10 cellular contexts compared by ENCODE assay signal in genomic region chr12:7716391-7716790, GRCh38. TPM values are rescaled to one million over a fixed set of nuclear protein-coding genes. Genes with fewer than 3 reads are reported as not detected.
DNase-seq lines count a peak whose midpoint lies in the region; ATAC-seq and TF ChIP-seq lines count a peak whose summit lies in the region.
"Had no signal": no experiment of that assay in that cellular context is flagged by ENCODE, and none has a peak within 500 bp of the region (broad histone marks: within the 10 kb centered on the region; RNA-seq: fewer than 3 reads in every experiment).

No MANE protein-coding gene starts in this region.

- H3K9me3 ChIP-seq in HCT116 (ENCODE audit: control insufficient read depth in 1 of 2, insufficient read depth in 1 of 2, low read depth in 1 of 2, low read length in 2 of 2) (no peaks in the 10 kb centered on the region), PC-9 (ENCODE audit: insufficient read depth, low read depth) (no peaks in the 10 kb centered on the region)

- POLR2A ChIA-PET in HCT116 (lab: Charles Lee): no interaction called here
- POLR2A ChIA-PET in PC-9 (lab: Charles Lee; ENCODE audit: unreplicated experiment): interaction anchor here (0.6 kb wide), 1 partner anchor 210 kb away, joined by 6 read pairs; no protein-coding TSS in a partner anchor

- H3K4me1 Mint-ChIP-seq in immature natural killer cell: no peaks in the 10 kb centered on the region
- H3K4me1 Mint-ChIP-seq: memory B cell had no signal

- no peaks in the 10 kb centered on the region for H3K36me3 ChIP-seq in HCT116 (ENCODE audit: control insufficient read depth in 1 of 2, insufficient read depth in 2 of 2, low read length in 2 of 2)
- no peaks in the 10 kb centered on the region for H3K36me3 ChIP-seq in PC-9 (ENCODE audit: low read depth)

- intact Hi-C loops in HCT116 (cut with micrococcal nuclease): loop anchor here (5.0 kb wide), 1 partner anchor 91 kb away; no protein-coding TSS in a partner anchor
- intact Hi-C loops in PC-9 (cut with micrococcal nuclease; ENCODE audit: unreplicated experiment): no loop called here
- intact Hi-C loops in Right ventricle myocardium superior (cut with DNase I): no loop called here

- peaks cover 0 to 2% (median 0%) of the 10 kb centered on the region in 6 donors for H3K9me3 Mint-ChIP-seq in immature natural killer cell
- H3K9me3 Mint-ChIP-seq: effector memory CD8-positive, alpha-beta T cell; memory B cell had no signal

- no peak overlapping the region for H3K27ac ChIP-seq in HCT116 (ENCODE audit: low read depth, low read length)
- no peak overlapping the region for H3K27ac ChIP-seq in PC-9

- DNase-seq in CD1c-positive myeloid dendritic cell (ENCODE audit: extremely low spot score) (peak; percentile 20), HCT116 (ENCODE audit: low read depth, low spot score) (peak; percentile 19), PC-9 (peak; percentile 2 to 52), immature natural killer cell (peak in 2 of 3 donors; percentile 9 to 12), NCI-H2081 treated with DMSO at 0.1 percent for 48 hours (lab: John Stamatoyannopoulos, UW) (no peak), NCI-H2107 (lab: John Stamatoyannopoulos, UW) (no peak), Right ventricle myocardium superior (no peak)
- DNase-seq: effector memory CD8-positive, alpha-beta T cell had no signal

- H3K4me3 ChIP-seq in HCT116 (replicated peaks in 1 of 2; ENCODE audit: low read depth in 1 of 2, low read length in 2 of 2): no peak overlapping the region
- H3K4me3 ChIP-seq in PC-9: no peak overlapping the region

- H3F3A ChIP-seq in PC-9 (ENCODE audit: insufficient read depth, low read depth): no peaks in the 10 kb centered on the region

- no peak overlapping the region for H3K4me3 Mint-ChIP-seq in immature natural killer cell
- H3K4me3 Mint-ChIP-seq: effector memory CD8-positive, alpha-beta T cell; memory B cell had no signal

- RAD21 ChIA-PET in HCT116 (lab: Charles Lee; ENCODE audit: low non-redundant PET in 1 of 2, low total read pairs in 2 of 2, uncharacterized antibody in 2 of 2, unreplicated experiment in 2 of 2): interaction anchor here (0.6 to 1.5 kb wide), 3 partner anchors 83 to 311 kb away, joined by 3 to 4 read pairs (median 3); no protein-coding TSS in a partner anchor

- no peaks in the 10 kb centered on the region for H3K4me1 ChIP-seq in HCT116 (ENCODE audit: control insufficient read depth in 1 of 2, insufficient read depth in 2 of 2, low read length in 2 of 2)
- no peaks in the 10 kb centered on the region for H3K4me1 ChIP-seq in PC-9 (replicated peaks; ENCODE audit: insufficient read depth)

- H3K9ac ChIP-seq in HCT116 (ENCODE audit: low read length): no peak overlapping the region

- TF ChIP-seq RAD21 in HCT116 (IDR thresholded peaks at IDR 0.05; ENCODE audit: low read depth): peak; percentile 56

- H3K79me2 ChIP-seq in HCT116 (ENCODE audit: insufficient read depth, low read length): no peaks in the 10 kb centered on the region
- H3K79me2 ChIP-seq in PC-9 (ENCODE audit: low read depth): no peaks in the 10 kb centered on the region

- no peak overlapping the region for H2AFZ ChIP-seq in HCT116 (ENCODE audit: low read depth, low read length, poor library complexity, severe bottlenecking)
- no peak overlapping the region for H2AFZ ChIP-seq in PC-9

- CTCF ChIA-PET in HCT116 (lab: Charles Lee): interaction anchor here (1.0 to 1.7 kb wide), 5 partner anchors 10 to 218 kb away, joined by 3 to 20 read pairs (median 3); no protein-coding TSS in a partner anchor
- CTCF ChIA-PET in PC-9 (lab: Charles Lee): interaction anchor here (0.7 kb wide), 1 partner anchor 189 kb away, joined by 5 read pairs; no protein-coding TSS in a partner anchor

- H3K9me2 ChIP-seq in HCT116 (ENCODE audit: insufficient read depth): no peaks in the 10 kb centered on the region
- H3K9me2 ChIP-seq in PC-9 (ENCODE audit: insufficient read depth): no peaks in the 10 kb centered on the region

- TF ChIP-seq POLR2A in HCT116 (IDR thresholded peaks at IDR 0.05; ENCODE audit: borderline replicate concordance, extremely low read depth, insufficient read depth, insufficient read length): no peak

- peaks cover 0 to 8% (median 3%) of the 10 kb centered on the region in 3 donors for H3K27me3 Mint-ChIP-seq in immature natural killer cell (ENCODE audit: low read depth in 3 of 3)

- no peaks in the 10 kb centered on the region for H4K20me1 ChIP-seq in HCT116 (ENCODE audit: insufficient read depth)
- H4K20me1 ChIP-seq in PC-9 (ENCODE audit: insufficient read depth): no peaks in the 10 kb centered on the region

- no peaks in the 10 kb centered on the region for H3K36me3 Mint-ChIP-seq in immature natural killer cell
- H3K36me3 Mint-ChIP-seq: memory B cell had no signal

- H3K27me3 ChIP-seq in HCT116 (ENCODE audit: insufficient read depth, low read length) (no peaks in the 10 kb centered on the region), PC-9 (ENCODE audit: insufficient read depth, low read depth) (no peaks in the 10 kb centered on the region)

- no peak overlapping the region for H3K4me2 ChIP-seq in HCT116 (ENCODE audit: low read length)
- no peak overlapping the region for H3K4me2 ChIP-seq in PC-9

- BruUV-seq in HCT116 (replicated peaks; lab: Mats Ljungman, UMichigan) (no TSS peak), PC-9 (replicated peaks; lab: Mats Ljungman, UMichigan) (no TSS peak)

- H3K27ac Mint-ChIP-seq in immature natural killer cell: no peak overlapping the region
- H3K27ac Mint-ChIP-seq: effector memory CD8-positive, alpha-beta T cell; memory B cell had no signal

- TF ChIP-seq CTCF in HCT116 (IDR thresholded peaks at IDR 0.05 in 2 of 3, conservative IDR thresholded peaks at IDR 0.05 in 1 of 3; ENCODE audit: borderline replicate concordance in 1 of 3, insufficient read depth in 1 of 3, low read depth in 2 of 3, low read length in 2 of 3) (peak; percentile 26 to 45 (median 40); a peak in 3 of 6 replicates), PC-9 (conservative IDR thresholded peaks at IDR 0.05) (no peak; the same call in 1 of the 2 replicates)

- ATAC-seq in HCT116 (peak; percentile 89), Right ventricle myocardium superior (ENCODE audit: poor library complexity) (no peak), GM19023 (IDR thresholded peaks at IDR 0.05; ENCODE audit: unreplicated experiment) (no peak)
- ATAC-seq: effector memory CD8-positive, alpha-beta T cell had no signal

TF ChIP-seq in HCT116, 20 proteins besides CTCF, POLR2A, EP300 and RAD21 (continues in another document):
- TF ChIP-seq JUND (IDR thresholded peaks at IDR 0.05): no peak
- TF ChIP-seq EZH2phosphoT487 (IDR thresholded peaks at IDR 0.05; ENCODE audit: borderline replicate concordance): no peak
- TF ChIP-seq REST (IDR thresholded peaks at IDR 0.05; ENCODE audit: low read depth): no peak
- TF ChIP-seq ZNF274 (IDR thresholded peaks at IDR 0.05; ENCODE audit: low read depth, low read length): no peak
- no peak for TF ChIP-seq FOSL1 (IDR thresholded peaks at IDR 0.05; ENCODE audit: low read depth)

RNA-seq across cellular contexts. Expression of gene DPPA3, which starts 5.2 kb away (rescaled TPM):
- total RNA-seq in HCT116 (2021; ENCODE audit: unreplicated experiment) (not detected), PC-9 (2021) (not detected in 2 replicates), Right ventricle myocardium superior (not detected)
- polyA plus RNA-seq in HCT116 (2012): not detected in 2 replicates
- polyA plus RNA-seq in immature natural killer cell: not detected

RNA-seq across cellular contexts. Expression of gene GDF3, which starts 20.8 kb away (rescaled TPM):
- total RNA-seq in HCT116 (2021; ENCODE audit: unreplicated experiment) (not detected), PC-9 (2021) (not detected in 2 replicates), Right ventricle myocardium superior (not detected)
- polyA plus RNA-seq in HCT116 (2012): not detected in 2 replicates
- not detected for polyA plus RNA-seq in immature natural killer cell

RNA-seq across cellular contexts. Expression of gene CLEC4C, which starts 30.8 kb away (rescaled TPM):
- not detected for total RNA-seq in HCT116 (2021; ENCODE audit: unreplicated experiment)
- 0.06 TPM in 1 of 2 replicates, not detected in the other for polyA plus RNA-seq in HCT116 (2012)
- total RNA-seq in PC-9 (2021): not detected in 2 replicates
- 1 to 10 TPM in 1 of 3 donors, under 1 TPM in 2; 0.36 to 2.7 (median 0.72) TPM for polyA plus RNA-seq in immature natural killer cell
- total RNA-seq in Right ventricle myocardium superior: not detected

RNA-seq across cellular contexts. Expression of gene NANOGNB, which starts 48.6 kb away (rescaled TPM):
- not detected for total RNA-seq in HCT116 (2021; ENCODE audit: unreplicated experiment)
- not detected in 2 replicates for polyA plus RNA-seq in HCT116 (2012)
- total RNA-seq in PC-9 (2021): not detected in 2 replicates
- not detected for polyA plus RNA-seq in immature natural killer cell
- total RNA-seq in Right ventricle myocardium superior: not detected

RNA-seq across cellular contexts. Expression of gene APOBEC1, which starts 50.7 kb away (rescaled TPM):
- total RNA-seq in HCT116 (2021; ENCODE audit: unreplicated experiment) (not detected), PC-9 (2021) (not detected in 2 replicates), Right ventricle myocardium superior (not detected)
- polyA plus RNA-seq in HCT116 (2012): not detected in 2 replicates
- polyA plus RNA-seq in immature natural killer cell: not detected

Comparison
In these comparisons a context has a peak if more than half of its experiments do, and no peak if none do; other contexts are left out.
1. DNase-seq: peak in CD1c-positive myeloid dendritic cell (single experiment), HCT116 (single experiment), PC-9 (2 of 2) and immature natural killer cell (2 of 3); none in NCI-H2081 treated with DMSO at 0.1 percent for 48 hours (single experiment), NCI-H2107 (single experiment) and Right ventricle myocardium superior (single experiment).